Comparison of ENCODE assay signal across 21 cellular contexts in genomic region chr1:11749996-11750395, GRCh38. TPM values are rescaled to one million over a fixed set of nuclear protein-coding genes. Genes with fewer than 3 reads are reported as not detected.
"Had no signal": no experiment of that assay in that cellular context is flagged by ENCODE, and none has a peak within 500 bp of the region (broad histone marks: within the 10 kb centered on the region; RNA-seq: fewer than 3 reads in every experiment).

No MANE protein-coding gene starts in this region.

- FAIRE-seq: RCC 7860 had no signal

- H3K27me3 ChIP-seq: MG63 had no signal

- H3K9me3 ChIP-seq: MG63, SK-N-SH had no signal

- H3K4me2 ChIP-seq: SK-N-SH had no signal

- H3K9ac ChIP-seq: SK-N-SH had no signal

- H3K4me3 ChIP-seq: MG63 had no signal

- DNase-seq: KBM-7, MG63, NCI-H1092 treated with DMSO at 0.1 percent for 48 hours, NCI-H1436, NCI-H187, NCI-H2029, NCI-H2081 treated with DMSO at 0.1 percent for 48 hours, NCI-H2171, NCI-H226, NCI-H446, NCI-H510A, NCI-H524 treated with DMSO at 0.1 percent for 48 hours, NCI-H69, NCI-H774, RPMI8226, SHP77, SK-N-SH, SW 1271 had no signal

RNA-seq across cellular contexts. Expression of gene C1orf167, which starts 12.0 kb away (rescaled TPM):
- total RNA-seq: HT-29, SK-MEL-5 had no signal

RNA-seq across cellular contexts. Expression of gene DRAXIN, which starts 58.5 kb away (rescaled TPM):
- total RNA-seq: HT-29 had no signal
